8 cellular contexts compared by ENCODE assay signal in genomic region chr7:27154901-27155815, GRCh38. TPM values are rescaled to one million over a fixed set of nuclear protein-coding genes. Genes with fewer than 3 reads are reported as not detected.
A peak's percentile ranks its signal among the peaks of the same experiment; 100 is the strongest.
DNase-seq lines count a peak whose midpoint lies in the region; ATAC-seq, FAIRE-seq and TF ChIP-seq lines count a peak whose summit lies in the region.

No MANE protein-coding gene starts in this region.

- peaks cover 3% of the 10 kb centered on the region for H3K36me3 Mint-ChIP-seq in CD4-positive, CD25-positive, alpha-beta regulatory T cell
- H3K36me3 Mint-ChIP-seq in effector memory CD8-positive, alpha-beta T cell (ENCODE audit: insufficient read depth), result peaks cover 36% of the 10 kb centered on the region

- no peaks in the 10 kb centered on the region for H3K9me3 ChIP-seq in CD4-positive, CD25-positive, alpha-beta regulatory T cell (ENCODE audit: control insufficient read depth in 2 of 2, low read length in 2 of 2)
- H3K9me3 ChIP-seq in prostate gland, result no peaks in the 10 kb centered on the region

- no peak overlapping the region for H3K27ac ChIP-seq in CD4-positive, CD25-positive, alpha-beta regulatory T cell (ENCODE audit: insufficient read depth, low read length, poor library complexity, severe bottlenecking)
- H3K27ac ChIP-seq in prostate gland, result peak overlapping the region; percentile 79 to 85

- peak overlapping the region; percentile 78 to 82 (median 81) for H3K4me3 Mint-ChIP-seq in CD4-positive, CD25-positive, alpha-beta regulatory T cell
- peak overlapping the region; percentile 64 to 80 for H3K4me3 Mint-ChIP-seq in effector memory CD8-positive, alpha-beta T cell

- peak overlapping the region in 1 of 3 donors; percentile 65 for H3K27ac Mint-ChIP-seq in CD4-positive, CD25-positive, alpha-beta regulatory T cell
- peak overlapping the region in 1 of 2 donors; percentile 49 for H3K27ac Mint-ChIP-seq in effector memory CD8-positive, alpha-beta T cell

- H3K4me3 ChIP-seq in CD4-positive, CD25-positive, alpha-beta regulatory T cell (ENCODE audit: low read depth, low read length), result no peak overlapping the region
- peak overlapping the region; percentile 51 to 64 for H3K4me3 ChIP-seq in prostate gland

- TF ChIP-seq POLR2A in prostate gland (IDR thresholded peaks at IDR 0.05), result no peak

- no peaks in the 10 kb centered on the region for H3K36me3 ChIP-seq in CD4-positive, CD25-positive, alpha-beta regulatory T cell (ENCODE audit: control insufficient read depth, insufficient read depth, low read length)
- H3K36me3 ChIP-seq in prostate gland, result no peaks in the 10 kb centered on the region

- ATAC-seq in CD4-positive, CD25-positive, alpha-beta regulatory T cell (ENCODE audit: low read depth in 2 of 2), result no peak
- ATAC-seq in effector memory CD8-positive, alpha-beta T cell (replicated peaks), result no peak
- ATAC-seq in HG03439 (IDR thresholded peaks at IDR 0.05; ENCODE audit: unreplicated experiment), result no peak
- no peak for ATAC-seq in HG02884 (IDR thresholded peaks at IDR 0.05; ENCODE audit: unreplicated experiment)
- no peak for ATAC-seq in HG03175 (IDR thresholded peaks at IDR 0.05; ENCODE audit: unreplicated experiment)

- WGBS in prostate gland, result 59% methylated on average over 48 of the region's 48 CpGs

- H3K27me3 Mint-ChIP-seq in CD4-positive, CD25-positive, alpha-beta regulatory T cell, result peaks cover 99% of the 10 kb centered on the region
- peaks cover 96 to 100% of the 10 kb centered on the region in 2 donors for H3K27me3 Mint-ChIP-seq in effector memory CD8-positive, alpha-beta T cell

- intact Hi-C loops in prostate gland (cut with DNase I), result loop anchor here (5.0 to 10.0 kb wide), 3 partner anchors 953 to 1290 kb away; partner anchors contain the start of genes CBX3 and HNRNPA2B1

- DNase-seq in CD4-positive, CD25-positive, alpha-beta regulatory T cell, result no peak
- DNase-seq in RCC 7860 (ENCODE audit: low spot score), result peak; percentile 34
- DNase-seq in effector memory CD8-positive, alpha-beta T cell, result no peak
- no peak for DNase-seq in prostate gland (ENCODE audit: low spot score)
- DNase-seq in NCI-H1105 treated with DMSO at 0.1 percent for 48 hours (lab: John Stamatoyannopoulos, UW), result no peak

- peaks cover 0 to 10% (median 0%) of the 10 kb centered on the region in 7 donors for H3K9me3 Mint-ChIP-seq in CD4-positive, CD25-positive, alpha-beta regulatory T cell
- H3K9me3 Mint-ChIP-seq in effector memory CD8-positive, alpha-beta T cell, result no peaks in the 10 kb centered on the region

- no peak for FAIRE-seq in RCC 7860 (lab: Jason Lieb, UNC)

- peaks cover 58% of the 10 kb centered on the region for H3K4me1 ChIP-seq in CD4-positive, CD25-positive, alpha-beta regulatory T cell (ENCODE audit: control insufficient read depth, insufficient read depth, low read length, poor library complexity, severe bottlenecking)
- H3K4me1 ChIP-seq in prostate gland (replicated peaks), result peaks cover 4% of the 10 kb centered on the region

- peaks cover 66% of the 10 kb centered on the region for H3K27me3 ChIP-seq in CD4-positive, CD25-positive, alpha-beta regulatory T cell (ENCODE audit: control insufficient read depth, insufficient read depth, low read length)
- H3K27me3 ChIP-seq in prostate gland (replicated peaks; ENCODE audit: insufficient read depth), result no peaks in the 10 kb centered on the region

- peaks cover 10 to 73% (median 38%) of the 10 kb centered on the region in 4 donors for H3K4me1 Mint-ChIP-seq in CD4-positive, CD25-positive, alpha-beta regulatory T cell
- peaks cover 47 to 49% of the 10 kb centered on the region in 2 donors for H3K4me1 Mint-ChIP-seq in effector memory CD8-positive, alpha-beta T cell (ENCODE audit: low read depth in 2 of 2)

- no peak for TF ChIP-seq CTCF in prostate gland (IDR thresholded peaks at IDR 0.05)

RNA-seq across cellular contexts. Expression of gene HOXA7, which starts 1.3 kb away (rescaled TPM):
- total RNA-seq in CD4-positive, CD25-positive, alpha-beta regulatory T cell, result not detected
- not detected for polyA plus RNA-seq in CD4-positive, CD25-positive, alpha-beta regulatory T cell
- total RNA-seq in prostate gland, result 1 to 10 TPM; 2.2 to 4.6 TPM

RNA-seq across cellular contexts. Expression of gene HOXA3, which starts 2.8 kb away (rescaled TPM):
- not detected for total RNA-seq in CD4-positive, CD25-positive, alpha-beta regulatory T cell
- under 1 TPM in 1 of 4 donors, not detected in 3; 0.13 TPM for polyA plus RNA-seq in CD4-positive, CD25-positive, alpha-beta regulatory T cell
- 1 to 10 TPM; 2.8 to 3.1 TPM for total RNA-seq in prostate gland

RNA-seq across cellular contexts. Expression of gene HOXA6, which starts 7.6 kb away (rescaled TPM):
- total RNA-seq in CD4-positive, CD25-positive, alpha-beta regulatory T cell, result not detected
- polyA plus RNA-seq in CD4-positive, CD25-positive, alpha-beta regulatory T cell, result not detected
- 1 to 10 TPM; 6.9 to 7.5 TPM for total RNA-seq in prostate gland

RNA-seq across cellular contexts. Expression of gene HOXA9, which starts 10.2 kb away (rescaled TPM):
- total RNA-seq in CD4-positive, CD25-positive, alpha-beta regulatory T cell, result 1.1 TPM
- polyA plus RNA-seq in CD4-positive, CD25-positive, alpha-beta regulatory T cell, result under 1 TPM in 1 of 4 donors, not detected in 3; 0.20 TPM
- 10 to 100 TPM; 14.7 to 57.0 TPM for total RNA-seq in prostate gland

RNA-seq across cellular contexts. Expression of gene HOXA5, which starts 11.7 kb away (rescaled TPM):
- not detected for total RNA-seq in CD4-positive, CD25-positive, alpha-beta regulatory T cell
- polyA plus RNA-seq in CD4-positive, CD25-positive, alpha-beta regulatory T cell, result not detected
- total RNA-seq in prostate gland, result 10 to 100 TPM in 1 of 2 donors, 1 to 10 TPM in 1; 3.7 to 12.9 TPM
